Comparison of ENCODE assay signal across 8 cellular contexts in genomic region chr1:241998412-241998921, GRCh38. TPM values are rescaled to one million over a fixed set of nuclear protein-coding genes. Genes with fewer than 3 reads are reported as not detected.
DNase-seq lines count a peak whose midpoint lies in the region; ATAC-seq and TF ChIP-seq lines count a peak whose summit lies in the region.

No MANE protein-coding gene starts in this region.

- H3K18ac ChIP-seq in trophoblast cell (ENCODE audit: low read length) = no peak overlapping the region

- no peak overlapping the region for H4K8ac ChIP-seq in trophoblast cell (ENCODE audit: low read depth, low read length)

- H3K27me3 ChIP-seq in ACC112 (ENCODE audit: insufficient read depth, low read length) = no peaks in the 10 kb centered on the region
- no peaks in the 10 kb centered on the region for H3K27me3 ChIP-seq in SJSA1 (replicated peaks)
- no peaks in the 10 kb centered on the region for H3K27me3 ChIP-seq in trophoblast cell (ENCODE audit: insufficient read depth, low read length)

- peak overlapping the region; percentile 72 for H3K4me3 Mint-ChIP-seq in type B pancreatic cell

- H3K36me3 ChIP-seq in ACC112 (ENCODE audit: insufficient read depth, low read length) (no peaks in the 10 kb centered on the region), SJSA1 (no peaks in the 10 kb centered on the region), trophoblast cell (ENCODE audit: control insufficient read depth in 1 of 2, insufficient read depth in 2 of 2, low read length in 2 of 2) (no peaks in the 10 kb centered on the region)

- no peak overlapping the region for H4K91ac ChIP-seq in trophoblast cell (ENCODE audit: low read depth, low read length)

- no peak overlapping the region for H3K4ac ChIP-seq in trophoblast cell (ENCODE audit: low read depth, low read length)

- H3K9me3 ChIP-seq in SJSA1 (replicated peaks) = no peaks in the 10 kb centered on the region
- peaks cover 2% of the 10 kb centered on the region for H3K9me3 ChIP-seq in trophoblast cell (ENCODE audit: insufficient read depth, low read depth, low read length)

- no peak overlapping the region for H3K27ac ChIP-seq in ACC112 (ENCODE audit: low read depth, low read length)
- no peak overlapping the region for H3K27ac ChIP-seq in SJSA1
- H3K27ac ChIP-seq in trophoblast cell (ENCODE audit: low read depth, low read length) = no peak overlapping the region

- H3K4me1 ChIP-seq in ACC112 (ENCODE audit: control insufficient read depth, insufficient read depth, low read length, unreplicated experiment) (peaks cover 11% of the 10 kb centered on the region), SJSA1 (replicated peaks) (no peaks in the 10 kb centered on the region), trophoblast cell (ENCODE audit: control insufficient read depth in 1 of 2, insufficient read depth in 2 of 2, low read length in 2 of 2) (peaks cover 7 to 10% of the 10 kb centered on the region in 2 experiments)

- H2BK5ac ChIP-seq in trophoblast cell (ENCODE audit: low read depth, low read length, poor library complexity) = no peak overlapping the region

- H3K4me2 ChIP-seq in trophoblast cell (ENCODE audit: low read length) = peak overlapping the region; percentile 54

- no peak overlapping the region for H2BK120ac ChIP-seq in trophoblast cell (ENCODE audit: insufficient read depth, low read length, poor library complexity)

- intact Hi-C loops in Right ventricle myocardium inferior (cut with DNase I) = loop anchor here (5.0 to 10.0 kb wide), 2 partner anchors 101 to 384 kb away; no protein-coding TSS in a partner anchor

- H3K79me2 ChIP-seq in ACC112 (ENCODE audit: control insufficient read depth, insufficient read depth, low read length, unreplicated experiment) = no peaks in the 10 kb centered on the region
- no peaks in the 10 kb centered on the region for H3K79me2 ChIP-seq in trophoblast cell (ENCODE audit: control insufficient read depth, insufficient read depth, low read length, poor library complexity)

- H3K4me3 ChIP-seq in ACC112 (ENCODE audit: low read depth, low read length) (0 out of 2 replicates have a peak overlapping the region, but pooled peaks have one; percentile 51), SJSA1 (no peak overlapping the region), trophoblast cell (ENCODE audit: low read depth, low read length) (no peak overlapping the region)

- H3K36me3 Mint-ChIP-seq in activated naive CD4-positive, alpha-beta T cell treated with anti-CD3 and anti-CD28 coated beads, Interleukin-2, amount 50 U/mL, for 72 hours = no peaks in the 10 kb centered on the region
- no peaks in the 10 kb centered on the region for H3K36me3 Mint-ChIP-seq in type B pancreatic cell

- H4K12ac ChIP-seq in trophoblast cell (ENCODE audit: low read depth, low read length) = peak overlapping the region; percentile 28

- TF ChIP-seq CTCF in type B pancreatic cell (conservative IDR thresholded peaks at IDR 0.05) = peak; percentile 79

- H2AFZ ChIP-seq in ACC112 (ENCODE audit: low read length, unreplicated experiment) = peak overlapping the region; percentile 52
- peak overlapping the region; percentile 23 for H2AFZ ChIP-seq in trophoblast cell (ENCODE audit: insufficient read depth, low read length, poor library complexity)

- no peak overlapping the region for H3K9ac ChIP-seq in trophoblast cell (ENCODE audit: low read length)

- H2BK12ac ChIP-seq in trophoblast cell (ENCODE audit: low read length) = no peak overlapping the region

- peaks cover 10% of the 10 kb centered on the region for H3K4me1 Mint-ChIP-seq in type B pancreatic cell (ENCODE audit: unreplicated experiment)

- peak; percentile 92 for ATAC-seq in GM18909 (IDR thresholded peaks at IDR 0.05; ENCODE audit: poor library complexity, unreplicated experiment)
- ATAC-seq in HG03342 (IDR thresholded peaks at IDR 0.05; ENCODE audit: unreplicated experiment) = peak; percentile 94
- peak; percentile 86 to 90 for ATAC-seq in activated naive CD4-positive, alpha-beta T cell treated with anti-CD3 and anti-CD28 coated beads, Interleukin-2, amount 50 U/mL, for 72 hours
- ATAC-seq in Right ventricle myocardium inferior = peak; percentile 88

- H3K14ac ChIP-seq in trophoblast cell (ENCODE audit: low read length) = no peak overlapping the region

- DNase-seq in SJSA1 (ENCODE audit: low read depth in 1 of 2, low spot score in 2 of 2) = peak; percentile 39 to 53
- DNase-seq in activated naive CD4-positive, alpha-beta T cell treated with anti-CD3 and anti-CD28 coated beads, Interleukin-2, amount 50 U/mL, for 72 hours (ENCODE audit: low spot score in 2 of 2) = peak; percentile 57 to 63
- DNase-seq in Right ventricle myocardium inferior (ENCODE audit: missing footprints) = peak; percentile 79
- DNase-seq in trophoblast cell = peak; percentile 93
- DNase-seq in type B pancreatic cell (ENCODE audit: extremely low spot score, unreplicated experiment) = peak; percentile 69

- no peak overlapping the region for H2AK5ac ChIP-seq in trophoblast cell (ENCODE audit: low read length)

- no peaks in the 10 kb centered on the region for H3K27me3 Mint-ChIP-seq in type B pancreatic cell

- H3K27ac Mint-ChIP-seq in activated naive CD4-positive, alpha-beta T cell treated with anti-CD3 and anti-CD28 coated beads, Interleukin-2, amount 50 U/mL, for 72 hours = no peak overlapping the region
- H3K27ac Mint-ChIP-seq in type B pancreatic cell = no peak overlapping the region

- WGBS in trophoblast cell (ENCODE audit: extremely low coverage, insufficient coverage, insufficient read length) = no CpG with 5 or more reads among the region's 20 CpGs

- no peak overlapping the region for H3K23ac ChIP-seq in trophoblast cell (ENCODE audit: low read length)

- no peaks in the 10 kb centered on the region for H3K9me3 Mint-ChIP-seq in activated naive CD4-positive, alpha-beta T cell treated with anti-CD3 and anti-CD28 coated beads, Interleukin-2, amount 50 U/mL, for 72 hours
- H3K9me3 Mint-ChIP-seq in type B pancreatic cell = no peaks in the 10 kb centered on the region

- no peaks in the 10 kb centered on the region for H3K79me1 ChIP-seq in trophoblast cell (ENCODE audit: low read length)

RNA-seq across cellular contexts. Expression of gene MAP1LC3C, which starts 0.4 kb away (rescaled TPM):
- not detected in 2 replicates for total RNA-seq in SJSA1 (2014; rRNA removed; shearing (Covaris generic))
- total RNA-seq in activated naive CD4-positive, alpha-beta T cell treated with anti-CD3 and anti-CD28 coated beads, Interleukin-2, amount 50 U/mL, for 72 hours = not detected
- total RNA-seq in Right ventricle myocardium inferior (0.19 TPM), type B pancreatic cell (ENCODE audit: low replicate concordance) (3.2 TPM in 1 of 2 replicates, not detected in the other)
- polyA plus RNA-seq in trophoblast cell (2013) = 0.76 and 0.92 TPM in 2 replicates

RNA-seq across cellular contexts. Expression of gene BECN2, which starts 40.9 kb away (rescaled TPM):
- not detected in 2 replicates for total RNA-seq in SJSA1 (2014; rRNA removed; shearing (Covaris generic))
- total RNA-seq in activated naive CD4-positive, alpha-beta T cell treated with anti-CD3 and anti-CD28 coated beads, Interleukin-2, amount 50 U/mL, for 72 hours = not detected
- not detected for total RNA-seq in Right ventricle myocardium inferior
- polyA plus RNA-seq in trophoblast cell (2013) = not detected in 2 replicates
- total RNA-seq in type B pancreatic cell (ENCODE audit: low replicate concordance) = not detected in 2 replicates
